ENCODE assay signal across 22 cellular contexts in genomic region chr14:104664107-104664506, GRCh38. TPM values are rescaled to one million over a fixed set of nuclear protein-coding genes. Genes with fewer than 3 reads are reported as not detected.
"Had no signal": no experiment of that assay in that cellular context is flagged by ENCODE, and none has a peak within 500 bp of the region (broad histone marks: within the 10 kb centered on the region; RNA-seq: fewer than 3 reads in every experiment).

No MANE protein-coding gene starts in this region.

- H3K27ac Mint-ChIP-seq: activated CD8-positive, alpha-beta T cell treated with anti-CD3 and anti-CD28 coated beads for 36 hours; activated naive CD8-positive, alpha-beta T cell treated with anti-CD3 and anti-CD28 coated beads, Interleukin-2, amount 50 U/mL, for 24 hours; activated T-helper 2 cell treated with anti-CD3 and anti-CD28 coated beads, Interferon-gamma antibody, Interleukin-2, Interleukin-4, amounts not matched to agents 10 μg/mL and 5 μg/mL and 100 μg/mL, durations not matched to agents 14 hours and 24 hours and 36 hours; endodermal cell; nephron progenitor cell; WTC11 had no signal

- H3K4me3 Mint-ChIP-seq: activated CD8-positive, alpha-beta T cell treated with anti-CD3 and anti-CD28 coated beads for 36 hours; activated naive CD8-positive, alpha-beta T cell treated with anti-CD3 and anti-CD28 coated beads, Interleukin-2, amount 50 U/mL, for 24 hours; brain; endodermal cell; nephron progenitor cell; WTC11 had no signal

- H3K27me3 ChIP-seq: hepatocyte had no signal

- H3K36me3 ChIP-seq: lower lobe of right lung, prostate gland, thoracic aorta, upper lobe of left lung had no signal

- ATAC-seq: activated CD8-positive, alpha-beta T cell treated with anti-CD3 and anti-CD28 coated beads for 36 hours; activated naive CD8-positive, alpha-beta T cell treated with anti-CD3 and anti-CD28 coated beads, Interleukin-2, amount 50 U/mL, for 24 hours; lower lobe of right lung; right cardiac atrium; WTC11 had no signal

- DNase-seq: activated CD4-positive, alpha-beta T cell treated with anti-CD3 and anti-CD28 coated beads for 4 hours; activated CD8-positive, alpha-beta T cell treated with anti-CD3 and anti-CD28 coated beads for 36 hours; activated naive CD4-positive, alpha-beta T cell treated with Interleukin-2 at 50 U/mL for 16 hours; activated naive CD8-positive, alpha-beta T cell treated with anti-CD3 and anti-CD28 coated beads, Interleukin-2, amount 50 U/mL, for 24 hours; activated T-cell treated with anti-CD3 and anti-CD28 coated beads, Interleukin-2, amount 50 U/mL, for 1 hour; anterior cingulate cortex; caudate nucleus; foreskin fibroblast; islet precursor cell; lower lobe of right lung; nephron progenitor cell; occipital lobe; upper lobe of left lung had no signal

- H3K4me3 ChIP-seq: hepatocyte, lower lobe of right lung, prostate gland, thoracic aorta, upper lobe of left lung had no signal

- H3K9me3 ChIP-seq: lower lobe of right lung, prostate gland, thoracic aorta, upper lobe of left lung had no signal

- H3K27ac ChIP-seq: epithelial cell of prostate, hepatocyte, lower lobe of right lung, prostate gland, thoracic aorta, upper lobe of left lung had no signal

- H3K36me3 Mint-ChIP-seq: brain had no signal

- H3K79me2 ChIP-seq: hepatocyte had no signal

- H2AFZ ChIP-seq: hepatocyte had no signal

- H3K9me3 Mint-ChIP-seq: activated naive CD8-positive, alpha-beta T cell treated with anti-CD3 and anti-CD28 coated beads, Interleukin-2, amount 50 U/mL, for 24 hours; activated T-helper 2 cell treated with anti-CD3 and anti-CD28 coated beads, Interferon-gamma antibody, Interleukin-2, Interleukin-4, amounts not matched to agents 10 μg/mL and 5 μg/mL and 100 μg/mL, durations not matched to agents 14 hours and 24 hours and 36 hours had no signal

- H3K4me2 ChIP-seq: hepatocyte had no signal

RNA-seq across cellular contexts. Expression of gene TMEM179, which starts 59.5 kb away (rescaled TPM):
- total RNA-seq: activated CD8-positive, alpha-beta T cell treated with anti-CD3 and anti-CD28 coated beads for 36 hours; lower lobe of right lung; thoracic aorta; upper lobe of left lung had no signal
